In genomic region chr5:164353155-164353554, GRCh38 we compare ENCODE assay signal across 30 cellular contexts.
A peak's percentile ranks its signal among the peaks of the same experiment; 100 is the strongest.
DNase-seq lines count a peak whose midpoint lies in the region; ATAC-seq and TF ChIP-seq lines count a peak whose summit lies in the region.
"Had no signal": no experiment of that assay in that cellular context is flagged by ENCODE, and none has a peak within 500 bp of the region (broad histone marks: within the 10 kb centered on the region; RNA-seq: fewer than 3 reads in every experiment).

No MANE protein-coding gene starts in this region.

- H3K27ac ChIP-seq in GM23338 (ENCODE audit: low read depth) (no peak overlapping the region), SK-N-MC (no peak overlapping the region), fibroblast of lung (ENCODE audit: insufficient read depth, low read length) (no peak overlapping the region)
- H3K27ac ChIP-seq: adrenal gland, HL-60 had no signal

- TF ChIP-seq CTCF in GM23338 (conservative IDR thresholded peaks at IDR 0.05; ENCODE audit: low read depth in 2 of 2) (no peak), fibroblast of lung (conservative IDR thresholded peaks at IDR 0.05 in 1 of 2, IDR thresholded peaks at IDR 0.05 in 1 of 2; ENCODE audit: low read depth in 1 of 2, low read length in 2 of 2) (no peak), nephron progenitor cell (IDR thresholded peaks at IDR 0.05) (no peak)

- H2AFZ ChIP-seq in GM23338 (no peak overlapping the region), fibroblast of lung (ENCODE audit: low read length) (no peak overlapping the region)

- H3K27me3 ChIP-seq in GM23338 (ENCODE audit: insufficient read depth) (no peaks in the 10 kb centered on the region), fibroblast of lung (ENCODE audit: control insufficient read depth, insufficient read depth, low read length) (no peaks in the 10 kb centered on the region)
- H3K27me3 ChIP-seq: adrenal gland had no signal

- no peak for ATAC-seq in GM23338
- ATAC-seq: activated CD4-positive, CD25-positive, alpha-beta regulatory T cell treated with anti-CD3 and anti-CD28 coated beads, Interleukin-2, amount 50 U/mL, for 24 hours; activated CD8-positive, alpha-beta T cell treated with anti-CD3 and anti-CD28 coated beads, Interleukin-2, amount 10 ng/mL, durations not matched to agents 7 days and 5 days; right cardiac atrium; stimulated activated naive CD8-positive, alpha-beta T cell treated with anti-CD3 and anti-CD28 coated beads, Interleukin-15, amount 100 ng/mL, for 72 hours had no signal

- H3K9me3 ChIP-seq in SK-N-MC (ENCODE audit: low read depth, low read length) (no peaks in the 10 kb centered on the region), fibroblast of lung (ENCODE audit: control insufficient read depth, insufficient read depth, low read depth, low read length) (no peaks in the 10 kb centered on the region)
- H3K9me3 ChIP-seq: adrenal gland had no signal

- H3K9me3 Mint-ChIP-seq in GM23338 (no peaks in the 10 kb centered on the region), nephron progenitor cell (no peaks in the 10 kb centered on the region)

- H3F3A ChIP-seq in GM23338 (replicated peaks; ENCODE audit: low read depth), result no peaks in the 10 kb centered on the region

- no peak overlapping the region for H3K4me2 ChIP-seq in GM23338
- H3K4me2 ChIP-seq in fibroblast of lung (ENCODE audit: extremely low read depth, insufficient read depth, low read length), result no peak overlapping the region

- H3K9me2 ChIP-seq in GM23338 (ENCODE audit: insufficient read depth), result no peaks in the 10 kb centered on the region

- no peaks in the 10 kb centered on the region for H3K36me3 ChIP-seq in GM23338 (ENCODE audit: insufficient read depth)
- H3K36me3 ChIP-seq in SK-N-MC (ENCODE audit: insufficient read depth, low read length), result no peaks in the 10 kb centered on the region
- H3K36me3 ChIP-seq in fibroblast of lung (ENCODE audit: control insufficient read depth, insufficient read depth, low read length), result no peaks in the 10 kb centered on the region
- H3K36me3 ChIP-seq: adrenal gland had no signal

- H3K4me3 Mint-ChIP-seq in GM23338, result no peak overlapping the region
- no peak overlapping the region for H3K4me3 Mint-ChIP-seq in nephron progenitor cell
- H3K4me3 Mint-ChIP-seq: activated CD8-positive, alpha-beta T cell treated with anti-CD3 and anti-CD28 coated beads, Interleukin-2, amount 10 ng/mL, durations not matched to agents 7 days and 5 days; IgD-negative memory B cell; naive B cell; stimulated activated naive CD8-positive, alpha-beta T cell treated with anti-CD3 and anti-CD28 coated beads, Interleukin-15, amount 100 ng/mL, for 72 hours; T-helper 2 cell treated with Interferon-gamma antibody and Interleukin-4, amounts not matched to agents 5 μg/mL and 100 μg/mL, for 36 hours had no signal

- H3K4me3 ChIP-seq in GM23338, result no peak overlapping the region
- H3K4me3 ChIP-seq in SK-N-MC, result no peak overlapping the region
- no peak overlapping the region for H3K4me3 ChIP-seq in fibroblast of lung (replicated peaks in 1 of 4; ENCODE audit: control extremely low read depth in 1 of 4, insufficient read depth in 1 of 4, low read depth in 3 of 4, low read length in 4 of 4)
- H3K4me3 ChIP-seq: adrenal gland had no signal

- H4K20me1 ChIP-seq in GM23338 (replicated peaks; ENCODE audit: insufficient read depth) (no peaks in the 10 kb centered on the region), fibroblast of lung (ENCODE audit: control insufficient read depth, extremely low read depth, insufficient read depth, low read length) (no peaks in the 10 kb centered on the region)

- 0 out of 2 replicates have a peak, but pooled peaks cover 4% of the 10 kb centered on the region for H3K4me1 ChIP-seq in GM23338 (ENCODE audit: insufficient read depth)
- H3K4me1 ChIP-seq in fibroblast of lung (ENCODE audit: control insufficient read depth, extremely low read depth, insufficient read depth, low read length), result no peaks in the 10 kb centered on the region
- H3K4me1 ChIP-seq: adrenal gland had no signal

- H3K27me3 Mint-ChIP-seq in GM23338 (ENCODE audit: insufficient read depth, low read depth, poor library complexity) (peaks cover 5% of the 10 kb centered on the region), nephron progenitor cell (ENCODE audit: low read depth, poor library complexity) (no peaks in the 10 kb centered on the region)
- H3K27me3 Mint-ChIP-seq: naive B cell; stimulated activated naive CD8-positive, alpha-beta T cell treated with anti-CD3 and anti-CD28 coated beads, Interleukin-15, amount 100 ng/mL, for 72 hours had no signal

- H3K27ac Mint-ChIP-seq in GM23338 (peak overlapping the region; percentile 75; the same call in 1 of the 2 replicates), nephron progenitor cell (peak overlapping the region; percentile 93)
- H3K27ac Mint-ChIP-seq: activated CD8-positive, alpha-beta T cell treated with anti-CD3 and anti-CD28 coated beads, Interleukin-2, amount 10 ng/mL, durations not matched to agents 7 days and 5 days; IgD-negative memory B cell; stimulated activated naive CD8-positive, alpha-beta T cell treated with anti-CD3 and anti-CD28 coated beads, Interleukin-15, amount 100 ng/mL, for 72 hours; T-helper 2 cell treated with Interferon-gamma antibody and Interleukin-4, amounts not matched to agents 5 μg/mL and 100 μg/mL, for 36 hours had no signal

- H3K79me2 ChIP-seq in GM23338 (replicated peaks; ENCODE audit: insufficient read depth) (no peaks in the 10 kb centered on the region), fibroblast of lung (ENCODE audit: control insufficient read depth, insufficient read depth, low read length) (no peaks in the 10 kb centered on the region)

- H3K9ac ChIP-seq in SK-N-MC (ENCODE audit: insufficient read length) (no peak overlapping the region), fibroblast of lung (ENCODE audit: insufficient read depth, low read length) (no peak overlapping the region)

- H3K4me1 Mint-ChIP-seq in GM23338 (peaks cover 12% of the 10 kb centered on the region), nephron progenitor cell (peaks cover 40% of the 10 kb centered on the region)
- H3K4me1 Mint-ChIP-seq: IgD-negative memory B cell; naive B cell; stimulated activated naive CD8-positive, alpha-beta T cell treated with anti-CD3 and anti-CD28 coated beads, Interleukin-15, amount 100 ng/mL, for 72 hours had no signal

- DNase-seq in GM23338 (ENCODE audit: low spot score) (no peak), SK-N-MC (ENCODE audit: low read depth, low spot score) (peak; percentile 10), fibroblast of lung (ENCODE audit: low read depth in 2 of 2) (peak; percentile 26 to 88), nephron progenitor cell (no peak), hepatic stellate cell (ENCODE audit: low spot score) (no peak), foreskin melanocyte (no peak)
- DNase-seq in activated CD4-positive, CD25-positive, alpha-beta regulatory T cell treated with anti-CD3 and anti-CD28 coated beads, Interleukin-2, amount 50 U/mL, for 72 hours, result no peak
- DNase-seq in activated CD8-positive, alpha-beta memory T cell treated with anti-CD3 and anti-CD28 coated beads for 24 hours, result no peak
- DNase-seq: ACHN; activated CD8-positive, alpha-beta T cell treated with anti-CD3 and anti-CD28 coated beads, Interleukin-2, amount 10 ng/mL, durations not matched to agents 7 days and 5 days; activated gamma-delta T cell treated with Interleukin-2 at 50 U/mL for 16 hours; activated T-cell treated with anti-CD3 and anti-CD28 coated beads, Interleukin-2, amount 50 U/mL, for 1 hour; adrenal gland; C1 segment of cervical spinal cord; Calu3; dermis blood vessel endothelial cell; kidney glomerular epithelial cell; naive B cell; NCI-H1417; NCI-H2081 treated with DMSO at 0.1 percent for 48 hours; NCI-H446 treated with DMSO at 0.1 percent for 48 hours; right cardiac atrium; stimulated activated CD4-positive, alpha-beta T cell treated with anti-CD3 and anti-CD28 coated beads, Interleukin-12 subunit alpha, Interleukin-12 subunit beta, amount 100 ng/mL, for 4 hours; stimulated activated CD4-positive, alpha-beta T cell treated with anti-CD3 and anti-CD28 coated beads, Interleukin-4, amount 100 ng/mL, for 4 hours; stimulated activated naive CD8-positive, alpha-beta T cell treated with anti-CD3 and anti-CD28 coated beads, Interleukin-15, amount 100 ng/mL, for 72 hours; trophoblast cell had no signal

- H3K36me3 Mint-ChIP-seq in GM23338 (ENCODE audit: low read depth), result no peaks in the 10 kb centered on the region
- H3K36me3 Mint-ChIP-seq in nephron progenitor cell (ENCODE audit: low read depth), result no peaks in the 10 kb centered on the region
- H3K36me3 Mint-ChIP-seq: IgD-negative memory B cell, naive B cell had no signal

TF ChIP-seq in GM23338, 12 proteins besides CTCF, POLR2A, EP300 and RAD21:
- TF ChIP-seq CREB1 (CRISPR knock-in tag; IDR thresholded peaks at IDR 0.05; ENCODE audit: low read depth) (no peak), JUNB (IDR thresholded peaks at IDR 0.05; ENCODE audit: unreplicated experiment) (no peak), NANOG (IDR thresholded peaks at IDR 0.05; ENCODE audit: borderline replicate concordance) (no peak)

Comparison
In these comparisons a context has a peak if more than half of its experiments do, and no peak if none do; other contexts are left out.
1. DNase-seq: peak in SK-N-MC (single experiment) and fibroblast of lung (2 of 2); none in GM23338 (single experiment), nephron progenitor cell (single experiment), activated CD4-positive, CD25-positive, alpha-beta regulatory T cell treated with anti-CD3 and anti-CD28 coated beads, Interleukin-2, amount 50 U/mL, for 72 hours (single experiment), activated CD8-positive, alpha-beta memory T cell treated with anti-CD3 and anti-CD28 coated beads for 24 hours (single experiment), hepatic stellate cell (single experiment) and foreskin melanocyte (single experiment).